Comparison of ENCODE assay signal across 15 cellular contexts in genomic region chr9:7089391-7089790, GRCh38.
DNase-seq lines count a peak whose midpoint lies in the region; ATAC-seq and TF ChIP-seq lines count a peak whose summit lies in the region.
"Had no signal": no experiment of that assay in that cellular context is flagged by ENCODE, and none has a peak within 500 bp of the region (broad histone marks: within the 10 kb centered on the region; RNA-seq: fewer than 3 reads in every experiment).

No MANE protein-coding gene starts in this region.

- no peak for TF ChIP-seq CTCF in GM23338 (conservative IDR thresholded peaks at IDR 0.05; ENCODE audit: low read depth in 2 of 2)
- no peak for TF ChIP-seq CTCF in mesothelial cell of epicardium (IDR thresholded peaks at IDR 0.05; ENCODE audit: unreplicated experiment)
- no peak for TF ChIP-seq CTCF in testis (IDR thresholded peaks at IDR 0.05)
- TF ChIP-seq CTCF in dorsolateral prefrontal cortex (IDR thresholded peaks at IDR 0.05 in 54 of 56, conservative IDR thresholded peaks at IDR 0.05 in 2 of 56; ENCODE audit: low read depth in 1 of 56, partially characterized antibody in 56 of 56): no peak

- H3K79me2 ChIP-seq in GM23338 (replicated peaks; ENCODE audit: insufficient read depth): no peaks in the 10 kb centered on the region

- peak; percentile 60 for ATAC-seq in Right ventricle myocardium superior (ENCODE audit: poor library complexity)
- no peak for ATAC-seq in GM23338
- ATAC-seq: A549 had no signal

- no peaks in the 10 kb centered on the region for H3K36me3 Mint-ChIP-seq in GM23338 (ENCODE audit: low read depth)
- H3K36me3 Mint-ChIP-seq in mesothelial cell of epicardium: no peaks in the 10 kb centered on the region

- TF ChIP-seq POLR2A in testis (IDR thresholded peaks at IDR 0.05): no peak

- WGBS in testis, 2 donors: 53 to 64% methylated on average over 3 of the region's 3 CpGs

- no peaks in the 10 kb centered on the region for H4K20me1 ChIP-seq in GM23338 (replicated peaks; ENCODE audit: insufficient read depth)

- H3K9me3 Mint-ChIP-seq in GM23338: no peaks in the 10 kb centered on the region
- H3K9me3 Mint-ChIP-seq in mesothelial cell of epicardium: no peaks in the 10 kb centered on the region
- H3K9me3 Mint-ChIP-seq: CD4-positive, alpha-beta T cell had no signal

- H3K27me3 Mint-ChIP-seq in GM23338 (ENCODE audit: insufficient read depth, low read depth, poor library complexity): no peaks in the 10 kb centered on the region
- no peaks in the 10 kb centered on the region for H3K27me3 Mint-ChIP-seq in mesothelial cell of epicardium (ENCODE audit: low read depth)
- H3K27me3 Mint-ChIP-seq: CD4-positive, alpha-beta T cell had no signal

- H3K9me3 ChIP-seq in testis: no peaks in the 10 kb centered on the region
- H3K9me3 ChIP-seq: A549, Caco-2 had no signal

- H3K4me3 ChIP-seq in GM23338: no peak overlapping the region
- no peak overlapping the region for H3K4me3 ChIP-seq in testis
- H3K4me3 ChIP-seq in dorsolateral prefrontal cortex: no peak overlapping the region
- H3K4me3 ChIP-seq: A549, GM23248 had no signal

- H3K9me2 ChIP-seq in GM23338 (ENCODE audit: insufficient read depth): no peaks in the 10 kb centered on the region

- H3K27ac ChIP-seq in GM23338 (ENCODE audit: low read depth) (0 out of 2 replicates have a peak overlapping the region, but pooled peaks have one; percentile 34), testis (no peak overlapping the region), dorsolateral prefrontal cortex (no peak overlapping the region)
- H3K27ac ChIP-seq: 22Rv1, A549, C4-2B, GM23248 had no signal

- peak overlapping the region; percentile 60 for H3K27ac Mint-ChIP-seq in GM23338
- peak overlapping the region; percentile 25 for H3K27ac Mint-ChIP-seq in mesothelial cell of epicardium
- H3K27ac Mint-ChIP-seq: CD4-positive, alpha-beta T cell had no signal

- H3K4me1 ChIP-seq in GM23338 (ENCODE audit: insufficient read depth): no peaks in the 10 kb centered on the region
- H3K4me1 ChIP-seq in testis: no peaks in the 10 kb centered on the region
- H3K4me1 ChIP-seq: A549, Caco-2 had no signal

- H3K4me1 Mint-ChIP-seq in GM23338 (peaks cover 12% of the 10 kb centered on the region; the same call in 2 of the 3 replicates), mesothelial cell of epicardium (peaks cover 12% of the 10 kb centered on the region)

- no peak overlapping the region for H2AFZ ChIP-seq in GM23338
- H2AFZ ChIP-seq: GM23248 had no signal

- H3K4me3 Mint-ChIP-seq in GM23338 (no peak overlapping the region), mesothelial cell of epicardium (no peak overlapping the region)
- H3K4me3 Mint-ChIP-seq: CD4-positive, alpha-beta T cell had no signal

- intact Hi-C loops in Right ventricle myocardium superior (cut with DNase I) (no loop called here), cardiac septum (cut with DNase I) (no loop called here), testis (cut with DNase I; ENCODE audit: low total_unique reads) (no loop called here), dorsolateral prefrontal cortex (cut with DNase I) (no loop called here)

- no peaks in the 10 kb centered on the region for H3K27me3 ChIP-seq in GM23338 (ENCODE audit: insufficient read depth)
- H3K27me3 ChIP-seq in testis: no peaks in the 10 kb centered on the region
- H3K27me3 ChIP-seq in dorsolateral prefrontal cortex: no peaks in the 10 kb centered on the region

- H3K4me2 ChIP-seq in GM23338: no peak overlapping the region
- H3K4me2 ChIP-seq: A549 had no signal

- H3F3A ChIP-seq in GM23338 (replicated peaks; ENCODE audit: low read depth): no peaks in the 10 kb centered on the region

- DNase-seq in Right ventricle myocardium superior (no peak), cardiac septum (ENCODE audit: low spot score) (no peak), GM23338 (ENCODE audit: low spot score) (no peak), mesothelial cell of epicardium (ENCODE audit: low spot score in 2 of 2, unreplicated experiment in 2 of 2) (no peak), testis (peak; percentile 19), dorsolateral prefrontal cortex (no peak), NCI-H526 treated with DMSO at 0.1 percent for 48 hours (lab: John Stamatoyannopoulos, UW) (no peak)
- DNase-seq: AML-193; Caco-2; CD4-positive, alpha-beta T cell; GM23248; HCEC 1CT had no signal

- no peaks in the 10 kb centered on the region for H3K36me3 ChIP-seq in GM23338 (ENCODE audit: insufficient read depth)
- H3K36me3 ChIP-seq in testis (ENCODE audit: low read depth, missing control alignments): no peaks in the 10 kb centered on the region

TF ChIP-seq in GM23338, 12 proteins besides CTCF, POLR2A, EP300 and RAD21:
- no peak for TF ChIP-seq EZH2phosphoT487 (IDR thresholded peaks at IDR 0.05; ENCODE audit: unreplicated experiment)
- no peak for TF ChIP-seq JUNB (IDR thresholded peaks at IDR 0.05; ENCODE audit: unreplicated experiment)
- TF ChIP-seq ETS1 (IDR thresholded peaks at IDR 0.05): no peak
- no peak for TF ChIP-seq ZNF114 (CRISPR knock-in tag; IDR thresholded peaks at IDR 0.05)
- TF ChIP-seq CREB1 (CRISPR knock-in tag; IDR thresholded peaks at IDR 0.05; ENCODE audit: low read depth): no peak
- no peak for TF ChIP-seq ZNF462 (CRISPR knock-in tag; IDR thresholded peaks at IDR 0.05)
- TF ChIP-seq NANOG (IDR thresholded peaks at IDR 0.05; ENCODE audit: borderline replicate concordance): no peak
- no peak for TF ChIP-seq POLR2AphosphoS5 (IDR thresholded peaks at IDR 0.05; ENCODE audit: low read depth)
